Comparison of ENCODE assay signal across 1 cellular context in the genomic region with DNA sequence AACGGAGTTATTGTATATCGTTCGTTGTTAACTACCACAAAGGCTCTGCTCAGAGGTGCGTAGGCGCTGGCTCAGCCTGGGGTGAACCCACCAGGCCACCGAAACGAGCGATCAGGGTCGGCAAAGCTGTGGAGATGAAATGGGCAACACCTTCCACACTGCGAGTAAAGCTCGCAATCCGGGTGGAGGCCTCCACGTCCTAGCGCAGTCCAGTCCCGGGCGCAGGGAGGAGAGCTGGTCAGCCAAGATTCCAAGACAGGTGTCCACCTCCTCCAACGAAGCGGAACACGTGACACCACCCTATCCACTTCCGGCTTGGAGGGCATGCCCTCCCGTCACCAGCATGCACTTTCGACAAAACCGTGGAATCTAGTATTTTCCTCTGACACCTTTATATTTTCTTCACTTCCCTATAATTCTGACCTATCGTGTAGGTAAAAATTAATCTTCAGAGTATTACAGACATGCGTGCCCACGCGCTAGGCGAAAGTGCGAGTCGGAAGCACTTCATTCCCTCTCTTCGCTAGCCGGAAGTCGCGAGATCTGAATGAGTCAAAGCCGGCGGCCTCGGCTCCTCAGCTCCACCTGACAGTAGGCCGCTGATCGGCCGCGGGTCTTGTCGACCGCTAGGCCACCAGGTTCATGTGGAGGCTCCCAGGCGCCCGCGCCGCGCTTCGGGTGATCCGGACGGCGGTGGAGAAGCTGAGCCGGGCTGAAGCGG.
TF ChIP-seq lines count a peak whose summit lies in the region.

A gene with protein sequence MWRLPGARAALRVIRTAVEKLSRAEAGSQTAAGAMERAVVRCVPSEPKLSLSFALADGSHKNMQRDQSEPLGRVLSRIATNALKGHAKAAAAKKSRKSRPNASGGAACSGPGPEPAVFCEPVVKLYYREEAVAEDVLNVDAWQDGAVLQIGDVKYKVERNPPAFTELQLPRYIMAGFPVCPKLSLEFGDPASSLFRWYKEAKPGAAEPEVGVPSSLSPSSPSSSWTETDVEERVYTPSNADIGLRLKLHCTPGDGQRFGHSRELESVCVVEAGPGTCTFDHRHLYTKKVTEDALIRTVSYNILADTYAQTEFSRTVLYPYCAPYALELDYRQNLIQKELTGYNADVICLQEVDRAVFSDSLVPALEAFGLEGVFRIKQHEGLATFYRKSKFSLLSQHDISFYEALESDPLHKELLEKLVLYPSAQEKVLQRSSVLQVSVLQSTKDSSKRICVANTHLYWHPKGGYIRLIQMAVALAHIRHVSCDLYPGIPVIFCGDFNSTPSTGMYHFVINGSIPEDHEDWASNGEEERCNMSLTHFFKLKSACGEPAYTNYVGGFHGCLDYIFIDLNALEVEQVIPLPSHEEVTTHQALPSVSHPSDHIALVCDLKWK (plus strand): TSS at position 537 of the 721 bp plus-strand sequence. CDS start 106 bp downstream, at position 643.

TF ChIP-seq in K562, 482 proteins besides CTCF, POLR2A, EP300 and RAD21 (continued from another document):
- TF ChIP-seq, protein P1, sequence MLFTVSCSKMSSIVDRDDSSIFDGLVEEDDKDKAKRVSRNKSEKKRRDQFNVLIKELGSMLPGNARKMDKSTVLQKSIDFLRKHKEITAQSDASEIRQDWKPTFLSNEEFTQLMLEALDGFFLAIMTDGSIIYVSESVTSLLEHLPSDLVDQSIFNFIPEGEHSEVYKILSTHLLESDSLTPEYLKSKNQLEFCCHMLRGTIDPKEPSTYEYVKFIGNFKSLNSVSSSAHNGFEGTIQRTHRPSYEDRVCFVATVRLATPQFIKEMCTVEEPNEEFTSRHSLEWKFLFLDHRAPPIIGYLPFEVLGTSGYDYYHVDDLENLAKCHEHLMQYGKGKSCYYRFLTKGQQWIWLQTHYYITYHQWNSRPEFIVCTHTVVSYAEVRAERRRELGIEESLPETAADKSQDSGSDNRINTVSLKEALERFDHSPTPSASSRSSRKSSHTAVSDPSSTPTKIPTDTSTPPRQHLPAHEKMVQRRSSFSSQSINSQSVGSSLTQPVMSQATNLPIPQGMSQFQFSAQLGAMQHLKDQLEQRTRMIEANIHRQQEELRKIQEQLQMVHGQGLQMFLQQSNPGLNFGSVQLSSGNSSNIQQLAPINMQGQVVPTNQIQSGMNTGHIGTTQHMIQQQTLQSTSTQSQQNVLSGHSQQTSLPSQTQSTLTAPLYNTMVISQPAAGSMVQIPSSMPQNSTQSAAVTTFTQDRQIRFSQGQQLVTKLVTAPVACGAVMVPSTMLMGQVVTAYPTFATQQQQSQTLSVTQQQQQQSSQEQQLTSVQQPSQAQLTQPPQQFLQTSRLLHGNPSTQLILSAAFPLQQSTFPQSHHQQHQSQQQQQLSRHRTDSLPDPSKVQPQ (CRISPR knock-in tag; IDR thresholded peaks at IDR 0.05; ENCODE audit: borderline replicate concordance), result no peak
- TF ChIP-seq FUS (optimal IDR thresholded peaks at IDR 0.05; ENCODE audit: low read depth, low read length), result no peak
- TF ChIP-seq HDAC3 (IDR thresholded peaks at IDR 0.05; ENCODE audit: borderline replicate concordance, partially characterized antibody), result peak; percentile 40
- TF ChIP-seq NFYB (IDR thresholded peaks at IDR 0.05; ENCODE audit: extremely low read depth, insufficient read length), result no peak
